In the genomic region with DNA sequence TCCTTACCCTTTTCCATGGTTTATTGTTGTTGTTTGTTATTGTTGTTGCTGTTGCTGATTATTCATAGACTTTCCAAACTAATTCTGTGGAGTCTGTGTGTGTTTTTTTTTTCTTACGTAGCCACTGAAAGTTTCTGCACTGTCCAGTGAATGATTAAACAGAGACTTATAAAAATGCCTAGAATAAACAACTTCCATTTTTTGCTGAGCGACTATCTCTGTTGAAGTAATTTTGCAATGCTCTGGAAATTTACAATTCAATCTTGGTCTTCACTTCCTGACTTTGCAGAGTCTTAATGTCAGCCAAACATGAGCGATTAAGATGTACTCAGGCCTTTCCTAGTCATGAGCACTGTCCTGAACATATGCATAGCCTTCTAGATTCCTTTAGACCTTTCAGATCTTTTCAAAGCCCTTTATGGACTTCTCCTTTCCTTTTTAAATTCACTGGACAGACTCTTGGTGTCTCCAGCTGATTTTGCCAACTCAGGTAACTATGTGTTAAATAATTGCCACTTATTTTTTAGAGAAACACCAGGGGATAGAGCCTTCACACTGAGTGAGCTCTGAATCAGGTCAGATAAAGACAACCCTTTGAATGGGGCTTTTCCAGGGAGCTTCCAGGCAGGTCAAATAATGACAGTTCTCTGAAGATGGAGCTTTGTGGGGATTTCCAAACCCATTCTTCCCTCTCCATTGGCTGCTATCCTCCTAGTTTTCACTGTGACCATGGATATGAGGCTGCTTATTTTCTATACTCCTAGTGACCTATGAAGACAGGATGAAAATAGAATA, we compare ENCODE assay signal across 25 cellular contexts.
"Had no signal": no experiment of that assay in that cellular context is flagged by ENCODE, and none has a peak within 500 bp of the region (broad histone marks: within the 10 kb centered on the region; RNA-seq: fewer than 3 reads in every experiment).

No MANE protein-coding gene starts in this region.

- H3K36me3 Mint-ChIP-seq: activated naive CD4-positive, alpha-beta T cell treated with anti-CD3 and anti-CD28 coated beads, Interleukin-2, amount 50 U/mL, for 24 hours; mesothelial cell of epicardium; naive thymus-derived CD8-positive, alpha-beta T cell; stimulated activated effector memory CD8-positive, alpha-beta T cell treated with anti-CD3 and anti-CD28 coated beads, Interleukin-12 subunit alpha, Interleukin-12 subunit beta, amount 100 ng/mL, for 72 hours had no signal

- H3K27me3 Mint-ChIP-seq: activated CD8-positive, alpha-beta T cell treated with anti-CD3 and anti-CD28 coated beads for 36 hours; activated naive CD4-positive, alpha-beta T cell treated with anti-CD3 and anti-CD28 coated beads, Interleukin-2, amount 50 U/mL, for 24 hours; activated naive CD8-positive, alpha-beta T cell treated with anti-CD3 and anti-CD28 coated beads, Interleukin-2, amount 50 U/mL, for 24 hours; activated T-helper 17 cell treated with anti-CD3 and anti-CD28 coated beads, Interleukin-2, amount 50 U/mL, for 72 hours; central memory CD8-positive, alpha-beta T cell; naive thymus-derived CD8-positive, alpha-beta T cell; progenitor cell of endocrine pancreas; stimulated activated naive CD8-positive, alpha-beta T cell treated with anti-CD3 and anti-CD28 coated beads, Interleukin-15, Interleukin-2, amounts not matched to agents 100 ng/mL and 50 ng/mL, for 24 hours had no signal

- H3K36me3 ChIP-seq: esophagus muscularis mucosa, heart right ventricle, ovary, upper lobe of right lung had no signal

- ATAC-seq: activated CD8-positive, alpha-beta T cell treated with anti-CD3 and anti-CD28 coated beads for 36 hours; activated naive CD8-positive, alpha-beta T cell treated with anti-CD3 and anti-CD28 coated beads, Interleukin-2, amount 50 U/mL, for 24 hours; activated T-cell treated with anti-CD3 and anti-CD28 coated beads, Interleukin-2, amount 50 U/mL, for 4 hours; activated T-helper 17 cell treated with anti-CD3 and anti-CD28 coated beads, Interleukin-2, amount 50 U/mL, for 72 hours; foreskin keratinocyte; heart right ventricle; left ventricle myocardium superior; naive thymus-derived CD8-positive, alpha-beta T cell; sciatic nerve; stimulated activated effector memory CD8-positive, alpha-beta T cell treated with anti-CD3 and anti-CD28 coated beads, Interleukin-12 subunit alpha, Interleukin-12 subunit beta, amount 100 ng/mL, for 72 hours; upper lobe of right lung had no signal

- H3K27ac Mint-ChIP-seq: activated CD8-positive, alpha-beta T cell treated with anti-CD3 and anti-CD28 coated beads for 36 hours; activated naive CD4-positive, alpha-beta T cell treated with anti-CD3 and anti-CD28 coated beads, Interleukin-2, amount 50 U/mL, for 24 hours; activated naive CD8-positive, alpha-beta T cell treated with anti-CD3 and anti-CD28 coated beads, Interleukin-2, amount 50 U/mL, for 24 hours; activated T-helper 17 cell treated with anti-CD3 and anti-CD28 coated beads, Interleukin-2, amount 50 U/mL, for 72 hours; mesothelial cell of epicardium; naive thymus-derived CD8-positive, alpha-beta T cell; progenitor cell of endocrine pancreas; stimulated activated effector memory CD8-positive, alpha-beta T cell treated with anti-CD3 and anti-CD28 coated beads, Interleukin-12 subunit alpha, Interleukin-12 subunit beta, amount 100 ng/mL, for 72 hours; stimulated activated naive CD8-positive, alpha-beta T cell treated with anti-CD3 and anti-CD28 coated beads, Interleukin-15, Interleukin-2, amounts not matched to agents 100 ng/mL and 50 ng/mL, for 24 hours had no signal

- H3K27me3 ChIP-seq: esophagus muscularis mucosa, foreskin keratinocyte, heart right ventricle, ovary, upper lobe of right lung had no signal

- H3K9me3 ChIP-seq: esophagus muscularis mucosa, ovary, upper lobe of right lung had no signal

- H3K27ac ChIP-seq: esophagus muscularis mucosa, foreskin keratinocyte, heart right ventricle, ovary, skin epidermis, upper lobe of right lung had no signal

- H3K4me1 Mint-ChIP-seq: activated naive CD4-positive, alpha-beta T cell treated with anti-CD3 and anti-CD28 coated beads, Interleukin-2, amount 50 U/mL, for 24 hours; activated naive CD8-positive, alpha-beta T cell treated with anti-CD3 and anti-CD28 coated beads, Interleukin-2, amount 50 U/mL, for 24 hours; activated T-helper 17 cell treated with anti-CD3 and anti-CD28 coated beads, Interleukin-2, amount 50 U/mL, for 72 hours; central memory CD8-positive, alpha-beta T cell; naive thymus-derived CD8-positive, alpha-beta T cell; stimulated activated effector memory CD8-positive, alpha-beta T cell treated with anti-CD3 and anti-CD28 coated beads, Interleukin-12 subunit alpha, Interleukin-12 subunit beta, amount 100 ng/mL, for 72 hours had no signal

- H3K9me3 Mint-ChIP-seq: activated naive CD4-positive, alpha-beta T cell treated with anti-CD3 and anti-CD28 coated beads, Interleukin-2, amount 50 U/mL, for 24 hours had no signal

- DNase-seq: activated CD4-positive, alpha-beta T cell treated with anti-CD3 and anti-CD28 coated beads for 1 hour; activated CD4-positive, alpha-beta T cell treated with anti-CD3 and anti-CD28 coated beads, Interleukin-2, amount 50 U/mL, for 1 hour; activated CD8-positive, alpha-beta T cell treated with anti-CD3 and anti-CD28 coated beads for 36 hours; activated naive CD8-positive, alpha-beta T cell treated with anti-CD3 and anti-CD28 coated beads, Interleukin-2, amount 50 U/mL, for 24 hours; activated T-cell treated with anti-CD3 and anti-CD28 coated beads, Interleukin-2, amount 50 U/mL, for 4 hours; dermis blood vessel endothelial cell; effector CD4-positive, alpha-beta T cell; foreskin keratinocyte; heart right ventricle; left ventricle myocardium superior; naive thymus-derived CD8-positive, alpha-beta T cell; ovary; stimulated activated CD4-positive, alpha-beta T cell treated with anti-CD3 and anti-CD28 coated beads, Interleukin-4, amount 100 ng/mL, for 24 hours; T-helper 2 cell; upper lobe of right lung had no signal

- H3K4me3 ChIP-seq: esophagus muscularis mucosa, heart right ventricle, ovary, skin epidermis, upper lobe of right lung had no signal

- H3K4me3 Mint-ChIP-seq: activated CD8-positive, alpha-beta T cell treated with anti-CD3 and anti-CD28 coated beads for 36 hours; activated naive CD4-positive, alpha-beta T cell treated with anti-CD3 and anti-CD28 coated beads, Interleukin-2, amount 50 U/mL, for 24 hours; activated naive CD8-positive, alpha-beta T cell treated with anti-CD3 and anti-CD28 coated beads, Interleukin-2, amount 50 U/mL, for 24 hours; activated T-cell treated with anti-CD3 and anti-CD28 coated beads, Interleukin-2, amount 50 U/mL, for 4 hours; activated T-helper 17 cell treated with anti-CD3 and anti-CD28 coated beads, Interleukin-2, amount 50 U/mL, for 72 hours; central memory CD8-positive, alpha-beta T cell; mesothelial cell of epicardium; naive thymus-derived CD8-positive, alpha-beta T cell; stimulated activated effector memory CD8-positive, alpha-beta T cell treated with anti-CD3 and anti-CD28 coated beads, Interleukin-12 subunit alpha, Interleukin-12 subunit beta, amount 100 ng/mL, for 72 hours; stimulated activated naive CD8-positive, alpha-beta T cell treated with anti-CD3 and anti-CD28 coated beads, Interleukin-15, Interleukin-2, amounts not matched to agents 100 ng/mL and 50 ng/mL, for 24 hours had no signal

- H3K4me1 ChIP-seq: esophagus muscularis mucosa, foreskin keratinocyte, heart right ventricle, upper lobe of right lung had no signal
